In the genomic region with DNA sequence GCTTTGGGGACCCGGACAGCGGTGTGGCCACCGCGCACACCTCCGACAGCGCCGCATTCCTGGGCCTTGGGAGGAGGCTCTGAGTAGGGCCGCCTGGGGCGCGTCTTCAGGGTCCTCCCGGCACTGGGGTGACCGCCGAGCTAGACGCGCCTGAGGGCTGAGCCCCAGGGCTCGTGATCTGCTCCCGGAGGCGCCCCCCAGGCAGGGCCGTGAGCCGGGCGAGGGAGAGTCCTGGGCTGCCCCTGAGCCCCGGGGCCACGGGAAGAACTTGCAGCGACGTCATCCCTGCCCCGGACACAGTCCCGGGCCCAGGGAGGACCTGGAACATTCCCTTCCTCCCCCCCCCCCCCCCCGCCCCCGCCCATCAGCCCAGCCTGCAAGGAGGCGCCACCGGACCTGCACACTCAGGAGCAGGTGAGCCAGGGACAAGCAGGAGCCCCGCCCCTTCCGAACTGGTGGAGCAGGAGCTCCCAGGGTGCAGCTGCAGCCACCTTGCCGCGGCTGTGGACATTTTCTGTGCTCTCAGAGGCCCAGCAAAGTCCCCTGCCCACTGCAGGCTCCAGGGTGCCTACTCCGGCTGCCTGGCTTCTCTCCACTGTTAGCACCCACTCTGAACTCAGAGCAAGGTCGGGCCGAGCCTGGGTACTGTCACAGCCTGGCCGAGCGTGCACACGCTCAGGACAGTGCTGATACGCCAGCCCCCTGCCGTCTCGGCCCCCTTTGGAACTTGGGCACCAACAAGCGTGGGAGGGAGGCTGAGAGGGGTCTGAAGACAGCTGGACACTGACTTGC, we compare ENCODE assay signal across 9 cellular contexts. TPM values are rescaled to one million over a fixed set of nuclear protein-coding genes. Genes with fewer than 3 reads are reported as not detected.
A peak's percentile ranks its signal among the peaks of the same experiment; 100 is the strongest.
DNase-seq lines count a peak whose midpoint lies in the region; ATAC-seq, FAIRE-seq and TF ChIP-seq lines count a peak whose summit lies in the region.
"Had no signal": no experiment of that assay in that cellular context is flagged by ENCODE, and none has a peak within 500 bp of the region (broad histone marks: within the 10 kb centered on the region; RNA-seq: fewer than 3 reads in every experiment).

No MANE protein-coding gene starts in this region.

- H3K4me1 ChIP-seq in ascending aorta (peaks cover 0 to 15% of the 10 kb centered on the region in 2 donors), right cardiac atrium (ENCODE audit: control insufficient read depth, insufficient read depth, low read length) (no peaks in the 10 kb centered on the region), pancreas (peaks cover 0 to 6% (median 5%) of the 10 kb centered on the region in 3 donors)

- H3K27me3 ChIP-seq in ascending aorta (no peaks in the 10 kb centered on the region), right cardiac atrium (ENCODE audit: control insufficient read depth, insufficient read depth) (no peaks in the 10 kb centered on the region), pancreas (no peaks in the 10 kb centered on the region)

- ATAC-seq in right cardiac atrium = peak; percentile 96 to 97
- ATAC-seq in pancreas = peak; percentile 90 to 93 (median 90)
- ATAC-seq in HG03139 (IDR thresholded peaks at IDR 0.05; ENCODE audit: unreplicated experiment) = no peak

- H3K9me3 ChIP-seq in ascending aorta = no peaks in the 10 kb centered on the region
- no peaks in the 10 kb centered on the region for H3K9me3 ChIP-seq in right cardiac atrium (ENCODE audit: control insufficient read depth, low read length)
- H3K9me3 ChIP-seq in pancreas = no peaks in the 10 kb centered on the region

- DNase-seq in DMS79 treated with DMSO at 0.1 percent for 48 hours (lab: John Stamatoyannopoulos, UW) (peak; percentile 55), LHCN-M2 (ENCODE audit: low read depth) (peak; percentile 27), ascending aorta (ENCODE audit: low spot score in 2 of 2) (peak in 1 of 2 donors; percentile 84), right cardiac atrium (peak; percentile 79 to 92 (median 90)), pancreas (peak; percentile 89 to 97 (median 96)), GM12892 (ENCODE audit: insufficient read length) (no peak)
- no peak for DNase-seq in activated CD8-positive, alpha-beta memory T cell treated with anti-CD3 and anti-CD28 coated beads, Interleukin-2, amount 50 U/mL, for 4 hours

- TF ChIP-seq CTCF in ascending aorta (IDR thresholded peaks at IDR 0.05) = no peak
- no peak for TF ChIP-seq CTCF in pancreas (IDR thresholded peaks at IDR 0.05)

- H3K36me3 ChIP-seq in ascending aorta (peaks cover 23 to 27% of the 10 kb centered on the region in 2 donors), pancreas (no peaks in the 10 kb centered on the region)

- peak overlapping the region; percentile 70 to 99 for H3K4me3 ChIP-seq in ascending aorta
- H3K4me3 ChIP-seq in right cardiac atrium (ENCODE audit: low read length) = peak overlapping the region; percentile 93
- peak overlapping the region; percentile 64 to 89 (median 74) for H3K4me3 ChIP-seq in pancreas

- TF ChIP-seq POLR2A in GM12892 (IDR thresholded peaks at IDR 0.05; ENCODE audit: low read depth, low read length) = no peak

- 20% methylated on average over 45 of the region's 45 CpGs for WGBS in right cardiac atrium
- 3 to 7% methylated on average over 36 to 44 of the region's 45 CpGs for WGBS in pancreas, 2 donors

- intact Hi-C loops in ascending aorta (cut with DNase I) (loop anchor here (2.0 to 10.0 kb wide), 4 partner anchors 52 to 590 kb away; partner anchors contain the start of genes A2M and M6PR), right cardiac atrium (cut with DNase I) (loop anchor here in 1 of 4 donors (10.0 kb wide), 1 partner anchor 50 kb away; the partner anchor contains the start of gene A2M), pancreas (cut with DNase I) (no loop called here)

- FAIRE-seq in pancreas (lab: Jason Lieb, UNC) (no peak), GM12892 (lab: Jason Lieb, UNC) (no peak)

- H3K27ac ChIP-seq in ascending aorta (peak overlapping the region; percentile 98 to 100), right cardiac atrium (ENCODE audit: low read length) (peak overlapping the region; percentile 99), pancreas (peak overlapping the region; percentile 95 to 100 (median 98))

RNA-seq across cellular contexts. Expression of gene A2M, which starts 50.7 kb away (rescaled TPM):
- total RNA-seq in LHCN-M2 (2014; rRNA removed) (0.06 TPM in 1 of 2 replicates, not detected in the other), ascending aorta (846 TPM), right cardiac atrium (100 to 1,000 TPM; 422 to 604 (median 514) TPM), pancreas (100 to 1,000 TPM in 2 of 6 donors, 10 to 100 TPM in 4; 57.3 to 275 (median 70.6) TPM)
- 0.15 TPM for polyA plus RNA-seq in LHCN-M2 (2012)
- polyA plus RNA-seq in right cardiac atrium (165 TPM), pancreas (10 to 100 TPM; 22.8 to 30.6 TPM)
- 0.64 TPM for polyA plus RNA-seq in GM12892 (2012; ENCODE audit: missing spikeins)
- total RNA-seq: T-helper 1 cell treated with Interleukin-12 subunit alpha and Interleukin-12 subunit beta and Interleukin-4 antibody, amounts not matched to agents 30 ng/mL and 1 ng/mL, for 36 hours had no signal

Comparison
In these comparisons a context has a peak if more than half of its experiments do, and no peak if none do; other contexts are left out.
1. DNase-seq: peak in DMS79 treated with DMSO at 0.1 percent for 48 hours (single experiment), LHCN-M2 (single experiment), right cardiac atrium (3 of 3) and pancreas (6 of 6); none in GM12892 (single experiment) and activated CD8-positive, alpha-beta memory T cell treated with anti-CD3 and anti-CD28 coated beads, Interleukin-2, amount 50 U/mL, for 4 hours (single experiment).
2. RNA of gene A2M, which starts 50.7 kb away (total RNA-seq): 846 TPM in ascending aorta (single experiment), 422 to 604 TPM in right cardiac atrium and 57.3 to 275 TPM in pancreas; 0.06 TPM in LHCN-M2; every median in the first group is over 10 times any median in the second.
3. Peak in every context shown above with its lines, with median percentiles within 50 percentile points of each other: H3K27ac ChIP-seq and H3K4me3 ChIP-seq.